30 cellular contexts compared by ENCODE assay signal in genomic region chr20:61320617-61321200, GRCh38.
"Had no signal": no experiment of that assay in that cellular context is flagged by ENCODE, and none has a peak within 500 bp of the region (broad histone marks: within the 10 kb centered on the region; RNA-seq: fewer than 3 reads in every experiment).

No MANE protein-coding gene starts in this region.

- H3K27me3 ChIP-seq: brain microvascular endothelial cell, testis, uterus had no signal

- H3K36me3 ChIP-seq: brain microvascular endothelial cell, gastroesophageal sphincter, uterus had no signal

- H3K9me3 ChIP-seq: gastroesophageal sphincter, testis, uterus had no signal

- H3K4me3 Mint-ChIP-seq: activated CD4-positive, alpha-beta memory T cell treated with anti-CD3 and anti-CD28 coated beads for 36 hours; activated T-helper 1 cell treated with anti-CD3 and anti-CD28 coated beads, Interleukin-12 subunit alpha, Interleukin-12 subunit beta, Interleukin-2, Interleukin-4 antibody, amounts not matched to agents 30 ng/mL and 10 ng/mL and 1 ng/mL, durations not matched to agents 14 hours and 24 hours and 36 hours; effector memory CD8-positive, alpha-beta T cell; nephron; T-helper 1 cell treated with Interleukin-12 subunit alpha and Interleukin-12 subunit beta and Interleukin-4 antibody, amounts not matched to agents 30 μg/mL and 1 μg/mL, for 36 hours had no signal

- H3K36me3 Mint-ChIP-seq: activated CD4-positive, alpha-beta memory T cell treated with anti-CD3 and anti-CD28 coated beads for 36 hours had no signal

- H3K27ac Mint-ChIP-seq: activated CD4-positive, alpha-beta memory T cell treated with anti-CD3 and anti-CD28 coated beads for 36 hours; activated T-helper 1 cell treated with anti-CD3 and anti-CD28 coated beads, Interleukin-12 subunit alpha, Interleukin-12 subunit beta, Interleukin-2, Interleukin-4 antibody, amounts not matched to agents 30 ng/mL and 10 ng/mL and 1 ng/mL, durations not matched to agents 14 hours and 24 hours and 36 hours; effector memory CD8-positive, alpha-beta T cell; nephron; T-helper 1 cell treated with Interleukin-12 subunit alpha and Interleukin-12 subunit beta and Interleukin-4 antibody, amounts not matched to agents 30 μg/mL and 1 μg/mL, for 36 hours had no signal

- H3K4me3 ChIP-seq: gastroesophageal sphincter, hepatocyte, testis, uterus had no signal

- H3K27ac ChIP-seq: brain microvascular endothelial cell, gastroesophageal sphincter, hepatocyte, parathyroid adenoma, testis, uterus, VCaP had no signal

- ATAC-seq: activated CD4-positive, CD25-positive, alpha-beta regulatory T cell treated with anti-CD3 and anti-CD28 coated beads, Interleukin-2, amount 50 U/mL, for 24 hours; effector memory CD8-positive, alpha-beta T cell; gastroesophageal sphincter; left ventricle myocardium superior had no signal

- DNase-seq: activated CD4-positive, alpha-beta memory T cell treated with anti-CD3 and anti-CD28 coated beads for 36 hours; activated CD4-positive, alpha-beta T cell treated with anti-CD3 and anti-CD28 coated beads for 48 hours; activated CD8-positive, alpha-beta memory T cell treated with anti-CD3 and anti-CD28 coated beads, Interleukin-2, amount 50 U/mL, for 4 hours; activated gamma-delta T cell; activated naive CD4-positive, alpha-beta T cell treated with anti-CD3 and anti-CD28 coated beads, Interleukin-2, amount 50 U/mL, for 16 hours; activated T-cell treated with anti-CD3 and anti-CD28 coated beads, Interleukin-2, amount 50 U/mL, for 1 hour; amniotic stem cell; brain microvascular endothelial cell; cortex of kidney; effector memory CD8-positive, alpha-beta T cell; erythroblast; islet precursor cell; left ventricle myocardium superior; mammary epithelial cell; occipital lobe; right cardiac atrium; stimulated activated CD4-positive, alpha-beta T cell treated with anti-CD3 and anti-CD28 coated beads, Interleukin-2, amount 100 ng/mL, for 48 hours; stimulated activated naive CD4-positive, alpha-beta T cell treated with Interleukin-2 at 50 U/mL for 16 hours; T-helper 9 cell; testis; trophoblast cell; uterus had no signal

- H3K27me3 Mint-ChIP-seq: activated CD4-positive, alpha-beta memory T cell treated with anti-CD3 and anti-CD28 coated beads for 36 hours had no signal

- H3K9me3 Mint-ChIP-seq: activated CD4-positive, alpha-beta memory T cell treated with anti-CD3 and anti-CD28 coated beads for 36 hours; activated T-helper 1 cell treated with anti-CD3 and anti-CD28 coated beads, Interleukin-12 subunit alpha, Interleukin-12 subunit beta, Interleukin-2, Interleukin-4 antibody, amounts not matched to agents 30 ng/mL and 10 ng/mL and 1 ng/mL, durations not matched to agents 14 hours and 24 hours and 36 hours; effector memory CD8-positive, alpha-beta T cell; nephron; T-helper 1 cell treated with Interleukin-12 subunit alpha and Interleukin-12 subunit beta and Interleukin-4 antibody, amounts not matched to agents 30 μg/mL and 1 μg/mL, for 36 hours had no signal

- H3K4me1 ChIP-seq: gastroesophageal sphincter, parathyroid adenoma, testis, uterus had no signal
